In the genomic region with DNA sequence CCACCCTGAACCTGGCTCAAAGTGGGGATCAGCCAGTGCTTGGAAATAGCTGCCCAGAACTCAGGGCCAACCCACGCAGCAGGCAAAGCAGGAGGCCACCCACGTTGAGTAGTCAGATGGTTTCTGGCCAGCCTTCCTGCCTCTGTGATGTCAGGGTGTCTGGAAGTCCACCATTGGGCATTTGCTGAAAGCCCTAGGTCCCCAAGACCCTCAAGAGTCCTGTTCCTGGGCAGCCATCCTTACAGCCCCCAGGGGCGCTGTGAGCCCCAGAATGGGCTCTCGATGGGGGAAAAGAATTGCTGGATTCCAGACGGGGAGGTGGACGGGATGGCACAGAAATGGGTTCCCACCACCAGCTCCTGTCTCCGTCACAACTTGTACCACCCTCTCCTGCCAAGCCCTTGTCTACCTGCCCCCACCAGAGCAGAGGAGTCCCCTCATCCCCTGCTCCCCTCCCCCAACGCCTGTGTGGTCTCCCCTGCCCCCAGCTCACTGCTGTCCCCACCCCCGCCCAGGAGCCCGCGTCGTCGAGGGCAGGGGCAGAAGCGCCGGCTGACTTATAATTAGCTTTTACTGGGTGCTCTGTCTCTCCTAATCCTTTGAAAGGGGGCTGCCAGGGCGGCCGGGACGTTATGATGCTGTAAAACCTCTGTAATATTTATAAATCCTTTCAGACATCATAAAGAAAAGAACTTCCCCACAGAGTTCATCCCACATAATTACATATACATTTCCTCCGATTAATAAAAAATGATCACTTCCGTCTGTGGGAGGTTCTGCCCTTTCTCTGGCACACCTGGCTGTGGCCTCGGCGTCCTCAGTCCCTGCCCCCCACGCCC, we compare ENCODE assay signal across 2 cellular contexts.
TF ChIP-seq lines count a peak whose summit lies in the region.

No MANE protein-coding gene starts in this region.

TF ChIP-seq in SK-N-SH treated with all-trans-retinoic acid at 6 μM for 48 hours, 23 proteins besides CTCF, POLR2A, EP300 and RAD21 (continued from another document):
- TF ChIP-seq, protein P1, sequence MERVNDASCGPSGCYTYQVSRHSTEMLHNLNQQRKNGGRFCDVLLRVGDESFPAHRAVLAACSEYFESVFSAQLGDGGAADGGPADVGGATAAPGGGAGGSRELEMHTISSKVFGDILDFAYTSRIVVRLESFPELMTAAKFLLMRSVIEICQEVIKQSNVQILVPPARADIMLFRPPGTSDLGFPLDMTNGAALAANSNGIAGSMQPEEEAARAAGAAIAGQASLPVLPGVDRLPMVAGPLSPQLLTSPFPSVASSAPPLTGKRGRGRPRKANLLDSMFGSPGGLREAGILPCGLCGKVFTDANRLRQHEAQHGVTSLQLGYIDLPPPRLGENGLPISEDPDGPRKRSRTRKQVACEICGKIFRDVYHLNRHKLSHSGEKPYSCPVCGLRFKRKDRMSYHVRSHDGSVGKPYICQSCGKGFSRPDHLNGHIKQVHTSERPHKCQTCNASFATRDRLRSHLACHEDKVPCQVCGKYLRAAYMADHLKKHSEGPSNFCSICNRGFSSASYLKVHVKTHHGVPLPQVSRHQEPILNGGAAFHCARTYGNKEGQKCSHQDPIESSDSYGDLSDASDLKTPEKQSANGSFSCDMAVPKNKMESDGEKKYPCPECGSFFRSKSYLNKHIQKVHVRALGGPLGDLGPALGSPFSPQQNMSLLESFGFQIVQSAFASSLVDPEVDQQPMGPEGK (CRISPR knock-in tag; IDR thresholded peaks at IDR 0.05; ENCODE audit: borderline replicate concordance): no peak
- TF ChIP-seq ZNF565 (CRISPR knock-in tag; conservative IDR thresholded peaks at IDR 0.05; ENCODE audit: low read depth) (no peak), ZFP3 (CRISPR knock-in tag; IDR thresholded peaks at IDR 0.05) (no peak), TOX (CRISPR knock-in tag; IDR thresholded peaks at IDR 0.05; ENCODE audit: borderline replicate concordance) (no peak), ZC3H10 (CRISPR knock-in tag; IDR thresholded peaks at IDR 0.05) (no peak), ESRRG (CRISPR knock-in tag; IDR thresholded peaks at IDR 0.05) (no peak), ZFP30 (CRISPR knock-in tag; IDR thresholded peaks at IDR 0.05) (no peak), OSR1 (CRISPR knock-in tag; IDR thresholded peaks at IDR 0.05) (no peak), ZNF8 (CRISPR knock-in tag; IDR thresholded peaks at IDR 0.05) (no peak), RARB (CRISPR knock-in tag; IDR thresholded peaks at IDR 0.05) (no peak), ARNTL (CRISPR knock-in tag; IDR thresholded peaks at IDR 0.05; ENCODE audit: borderline replicate concordance, low read depth) (no peak)
- TF ChIP-seq, protein P2, sequence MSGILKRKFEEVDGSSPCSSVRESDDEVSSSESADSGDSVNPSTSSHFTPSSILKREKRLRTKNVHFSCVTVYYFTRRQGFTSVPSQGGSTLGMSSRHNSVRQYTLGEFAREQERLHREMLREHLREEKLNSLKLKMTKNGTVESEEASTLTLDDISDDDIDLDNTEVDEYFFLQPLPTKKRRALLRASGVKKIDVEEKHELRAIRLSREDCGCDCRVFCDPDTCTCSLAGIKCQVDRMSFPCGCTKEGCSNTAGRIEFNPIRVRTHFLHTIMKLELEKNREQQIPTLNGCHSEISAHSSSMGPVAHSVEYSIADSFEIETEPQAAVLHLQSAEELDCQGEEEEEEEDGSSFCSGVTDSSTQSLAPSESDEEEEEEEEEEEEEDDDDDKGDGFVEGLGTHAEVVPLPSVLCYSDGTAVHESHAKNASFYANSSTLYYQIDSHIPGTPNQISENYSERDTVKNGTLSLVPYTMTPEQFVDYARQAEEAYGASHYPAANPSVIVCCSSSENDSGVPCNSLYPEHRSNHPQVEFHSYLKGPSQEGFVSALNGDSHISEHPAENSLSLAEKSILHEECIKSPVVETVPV (CRISPR knock-in tag; IDR thresholded peaks at IDR 0.05): no peak
- TF ChIP-seq, protein P3, sequence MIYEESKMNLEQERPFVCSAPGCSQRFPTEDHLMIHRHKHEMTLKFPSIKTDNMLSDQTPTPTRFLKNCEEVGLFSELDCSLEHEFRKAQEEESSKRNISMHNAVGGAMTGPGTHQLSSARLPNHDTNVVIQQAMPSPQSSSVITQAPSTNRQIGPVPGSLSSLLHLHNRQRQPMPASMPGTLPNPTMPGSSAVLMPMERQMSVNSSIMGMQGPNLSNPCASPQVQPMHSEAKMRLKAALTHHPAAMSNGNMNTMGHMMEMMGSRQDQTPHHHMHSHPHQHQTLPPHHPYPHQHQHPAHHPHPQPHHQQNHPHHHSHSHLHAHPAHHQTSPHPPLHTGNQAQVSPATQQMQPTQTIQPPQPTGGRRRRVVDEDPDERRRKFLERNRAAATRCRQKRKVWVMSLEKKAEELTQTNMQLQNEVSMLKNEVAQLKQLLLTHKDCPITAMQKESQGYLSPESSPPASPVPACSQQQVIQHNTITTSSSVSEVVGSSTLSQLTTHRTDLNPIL (CRISPR knock-in tag; IDR thresholded peaks at IDR 0.05; ENCODE audit: low read depth): no peak
- TF ChIP-seq, protein P4, sequence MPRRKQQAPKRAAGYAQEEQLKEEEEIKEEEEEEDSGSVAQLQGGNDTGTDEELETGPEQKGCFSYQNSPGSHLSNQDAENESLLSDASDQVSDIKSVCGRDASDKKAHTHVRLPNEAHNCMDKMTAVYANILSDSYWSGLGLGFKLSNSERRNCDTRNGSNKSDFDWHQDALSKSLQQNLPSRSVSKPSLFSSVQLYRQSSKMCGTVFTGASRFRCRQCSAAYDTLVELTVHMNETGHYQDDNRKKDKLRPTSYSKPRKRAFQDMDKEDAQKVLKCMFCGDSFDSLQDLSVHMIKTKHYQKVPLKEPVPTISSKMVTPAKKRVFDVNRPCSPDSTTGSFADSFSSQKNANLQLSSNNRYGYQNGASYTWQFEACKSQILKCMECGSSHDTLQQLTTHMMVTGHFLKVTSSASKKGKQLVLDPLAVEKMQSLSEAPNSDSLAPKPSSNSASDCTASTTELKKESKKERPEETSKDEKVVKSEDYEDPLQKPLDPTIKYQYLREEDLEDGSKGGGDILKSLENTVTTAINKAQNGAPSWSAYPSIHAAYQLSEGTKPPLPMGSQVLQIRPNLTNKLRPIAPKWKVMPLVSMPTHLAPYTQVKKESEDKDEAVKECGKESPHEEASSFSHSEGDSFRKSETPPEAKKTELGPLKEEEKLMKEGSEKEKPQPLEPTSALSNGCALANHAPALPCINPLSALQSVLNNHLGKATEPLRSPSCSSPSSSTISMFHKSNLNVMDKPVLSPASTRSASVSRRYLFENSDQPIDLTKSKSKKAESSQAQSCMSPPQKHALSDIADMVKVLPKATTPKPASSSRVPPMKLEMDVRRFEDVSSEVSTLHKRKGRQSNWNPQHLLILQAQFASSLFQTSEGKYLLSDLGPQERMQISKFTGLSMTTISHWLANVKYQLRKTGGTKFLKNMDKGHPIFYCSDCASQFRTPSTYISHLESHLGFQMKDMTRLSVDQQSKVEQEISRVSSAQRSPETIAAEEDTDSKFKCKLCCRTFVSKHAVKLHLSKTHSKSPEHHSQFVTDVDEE (CRISPR knock-in tag; IDR thresholded peaks at IDR 0.05): no peak
- TF ChIP-seq, protein P5, sequence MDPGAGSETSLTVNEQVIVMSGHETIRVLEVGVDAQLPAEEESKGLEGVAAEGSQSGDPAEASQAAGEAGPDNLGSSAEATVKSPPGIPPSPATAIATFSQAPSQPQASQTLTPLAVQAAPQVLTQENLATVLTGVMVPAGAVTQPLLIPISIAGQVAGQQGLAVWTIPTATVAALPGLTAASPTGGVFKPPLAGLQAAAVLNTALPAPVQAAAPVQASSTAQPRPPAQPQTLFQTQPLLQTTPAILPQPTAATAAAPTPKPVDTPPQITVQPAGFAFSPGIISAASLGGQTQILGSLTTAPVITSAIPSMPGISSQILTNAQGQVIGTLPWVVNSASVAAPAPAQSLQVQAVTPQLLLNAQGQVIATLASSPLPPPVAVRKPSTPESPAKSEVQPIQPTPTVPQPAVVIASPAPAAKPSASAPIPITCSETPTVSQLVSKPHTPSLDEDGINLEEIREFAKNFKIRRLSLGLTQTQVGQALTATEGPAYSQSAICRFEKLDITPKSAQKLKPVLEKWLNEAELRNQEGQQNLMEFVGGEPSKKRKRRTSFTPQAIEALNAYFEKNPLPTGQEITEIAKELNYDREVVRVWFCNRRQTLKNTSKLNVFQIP (CRISPR knock-in tag; IDR thresholded peaks at IDR 0.05; ENCODE audit: borderline replicate concordance, low read depth): no peak

TF ChIP-seq in SK-N-SH, 30 proteins besides CTCF, POLR2A, EP300 and RAD21 (continued from another document):
- TF ChIP-seq, protein P6, sequence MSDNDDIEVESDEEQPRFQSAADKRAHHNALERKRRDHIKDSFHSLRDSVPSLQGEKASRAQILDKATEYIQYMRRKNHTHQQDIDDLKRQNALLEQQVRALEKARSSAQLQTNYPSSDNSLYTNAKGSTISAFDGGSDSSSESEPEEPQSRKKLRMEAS (IDR thresholded peaks at IDR 0.05; ENCODE audit: low read depth): no peak
- TF ChIP-seq FOXM1 (IDR thresholded peaks at IDR 0.05; ENCODE audit: low read depth): no peak
- TF ChIP-seq, protein P7, sequence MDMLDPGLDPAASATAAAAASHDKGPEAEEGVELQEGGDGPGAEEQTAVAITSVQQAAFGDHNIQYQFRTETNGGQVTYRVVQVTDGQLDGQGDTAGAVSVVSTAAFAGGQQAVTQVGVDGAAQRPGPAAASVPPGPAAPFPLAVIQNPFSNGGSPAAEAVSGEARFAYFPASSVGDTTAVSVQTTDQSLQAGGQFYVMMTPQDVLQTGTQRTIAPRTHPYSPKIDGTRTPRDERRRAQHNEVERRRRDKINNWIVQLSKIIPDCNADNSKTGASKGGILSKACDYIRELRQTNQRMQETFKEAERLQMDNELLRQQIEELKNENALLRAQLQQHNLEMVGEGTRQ (IDR thresholded peaks at IDR 0.05; ENCODE audit: borderline replicate concordance, low read depth, low read length): no peak
- TF ChIP-seq TEAD4 (IDR thresholded peaks at IDR 0.05; ENCODE audit: borderline replicate concordance, insufficient read depth): no peak
- no peak for TF ChIP-seq TAF1 (IDR thresholded peaks at IDR 0.05; ENCODE audit: borderline replicate concordance, low read depth, low read length)
- TF ChIP-seq, protein P8, sequence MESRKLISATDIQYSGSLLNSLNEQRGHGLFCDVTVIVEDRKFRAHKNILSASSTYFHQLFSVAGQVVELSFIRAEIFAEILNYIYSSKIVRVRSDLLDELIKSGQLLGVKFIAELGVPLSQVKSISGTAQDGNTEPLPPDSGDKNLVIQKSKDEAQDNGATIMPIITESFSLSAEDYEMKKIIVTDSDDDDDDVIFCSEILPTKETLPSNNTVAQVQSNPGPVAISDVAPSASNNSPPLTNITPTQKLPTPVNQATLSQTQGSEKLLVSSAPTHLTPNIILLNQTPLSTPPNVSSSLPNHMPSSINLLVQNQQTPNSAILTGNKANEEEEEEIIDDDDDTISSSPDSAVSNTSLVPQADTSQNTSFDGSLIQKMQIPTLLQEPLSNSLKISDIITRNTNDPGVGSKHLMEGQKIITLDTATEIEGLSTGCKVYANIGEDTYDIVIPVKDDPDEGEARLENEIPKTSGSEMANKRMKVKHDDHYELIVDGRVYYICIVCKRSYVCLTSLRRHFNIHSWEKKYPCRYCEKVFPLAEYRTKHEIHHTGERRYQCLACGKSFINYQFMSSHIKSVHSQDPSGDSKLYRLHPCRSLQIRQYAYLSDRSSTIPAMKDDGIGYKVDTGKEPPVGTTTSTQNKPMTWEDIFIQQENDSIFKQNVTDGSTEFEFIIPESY (IDR thresholded peaks at IDR 0.05; ENCODE audit: borderline replicate concordance, low read depth): no peak
- no peak for TF ChIP-seq MEF2A (IDR thresholded peaks at IDR 0.05; ENCODE audit: borderline replicate concordance, low read depth)
- no peak for TF ChIP-seq POLR2AphosphoS5 (IDR thresholded peaks at IDR 0.05; ENCODE audit: low read depth, low read length)
- TF ChIP-seq JUND (IDR thresholded peaks at IDR 0.05): no peak
- TF ChIP-seq GABPA (IDR thresholded peaks at IDR 0.05; ENCODE audit: low read depth): no peak
- no peak for TF ChIP-seq NRF1 (IDR thresholded peaks at IDR 0.05; ENCODE audit: low read depth, low read length)
- TF ChIP-seq, protein P9, sequence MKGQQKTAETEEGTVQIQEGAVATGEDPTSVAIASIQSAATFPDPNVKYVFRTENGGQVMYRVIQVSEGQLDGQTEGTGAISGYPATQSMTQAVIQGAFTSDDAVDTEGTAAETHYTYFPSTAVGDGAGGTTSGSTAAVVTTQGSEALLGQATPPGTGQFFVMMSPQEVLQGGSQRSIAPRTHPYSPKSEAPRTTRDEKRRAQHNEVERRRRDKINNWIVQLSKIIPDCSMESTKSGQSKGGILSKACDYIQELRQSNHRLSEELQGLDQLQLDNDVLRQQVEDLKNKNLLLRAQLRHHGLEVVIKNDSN (IDR thresholded peaks at IDR 0.05; ENCODE audit: borderline replicate concordance, low read depth): no peak
- TF ChIP-seq YY1 (IDR thresholded peaks at IDR 0.05; ENCODE audit: low read depth): no peak
- no peak for TF ChIP-seq SMC3 (IDR thresholded peaks at IDR 0.05; ENCODE audit: low read depth, low read length)
- TF ChIP-seq MXI1 (IDR thresholded peaks at IDR 0.05; ENCODE audit: low read depth, low read length): no peak
- TF ChIP-seq NFIC (IDR thresholded peaks at IDR 0.05; ENCODE audit: borderline replicate concordance): no peak
- no peak for TF ChIP-seq FOXJ3 (CRISPR knock-in tag; IDR thresholded peaks at IDR 0.05)
- TF ChIP-seq ELF1 (IDR thresholded peaks at IDR 0.05): no peak
